8 cellular contexts compared by ENCODE assay signal in genomic region chr21:38769253-38769780, GRCh38. TPM values are rescaled to one million over a fixed set of nuclear protein-coding genes. Genes with fewer than 3 reads are reported as not detected.
DNase-seq lines count a peak whose midpoint lies in the region; ATAC-seq and TF ChIP-seq lines count a peak whose summit lies in the region.
"Had no signal": no experiment of that assay in that cellular context is flagged by ENCODE, and none has a peak within 500 bp of the region (broad histone marks: within the 10 kb centered on the region; RNA-seq: fewer than 3 reads in every experiment).

No MANE protein-coding gene starts in this region.

- peaks cover 0 to 24% (median 0%) of the 10 kb centered on the region in 4 donors for H3K4me1 ChIP-seq in Peyer's patch
- H3K4me1 ChIP-seq: parathyroid adenoma had no signal

- no peak overlapping the region for H3K4me3 Mint-ChIP-seq in chondrocyte (ENCODE audit: unreplicated experiment)

- H3K27ac ChIP-seq in Peyer's patch, result peak overlapping the region in 3 of 4 donors; percentile 73 to 83 (median 81)
- H3K27ac ChIP-seq: parathyroid adenoma had no signal

- H3K36me3 ChIP-seq in Peyer's patch, result no peaks in the 10 kb centered on the region

- no peak overlapping the region for H3K4me3 ChIP-seq in Peyer's patch
- no peak overlapping the region for H3K4me3 ChIP-seq in skeletal muscle cell (ENCODE audit: low read depth, low read length)

- H3K9me3 ChIP-seq in Peyer's patch, result no peaks in the 10 kb centered on the region

- no peak for ATAC-seq in HG02623 (IDR thresholded peaks at IDR 0.05; ENCODE audit: unreplicated experiment)

- H3K27me3 ChIP-seq in Peyer's patch, result no peaks in the 10 kb centered on the region

- TF ChIP-seq CTCF in Peyer's patch (IDR thresholded peaks at IDR 0.05) (no peak), chondrocyte (IDR thresholded peaks at IDR 0.05) (no peak)

- H3K9me3 Mint-ChIP-seq in chondrocyte (ENCODE audit: low read depth), result peaks cover 8% of the 10 kb centered on the region

- H3K4me1 Mint-ChIP-seq in chondrocyte (ENCODE audit: low read depth), result peaks cover 44% of the 10 kb centered on the region

- DNase-seq in EH (ENCODE audit: low read depth), result peak; percentile 91
- DNase-seq in Peyer's patch, result no peak
- no peak for DNase-seq in chondrocyte (ENCODE audit: low spot score)
- peak; percentile 79 for DNase-seq in skeletal muscle cell (ENCODE audit: low read depth)
- no peak for DNase-seq in cerebellar cortex (ENCODE audit: low spot score)
- DNase-seq in ecto neural progenitor cell (ENCODE audit: low spot score), result no peak

- peak overlapping the region; percentile 93 for H3K27ac Mint-ChIP-seq in chondrocyte (ENCODE audit: unreplicated experiment)

- H3K36me3 Mint-ChIP-seq in chondrocyte (ENCODE audit: low read depth), result peaks cover 2% of the 10 kb centered on the region

- TF ChIP-seq POLR2A in Peyer's patch (IDR thresholded peaks at IDR 0.05), result no peak

- no peaks in the 10 kb centered on the region for H3K27me3 Mint-ChIP-seq in chondrocyte (ENCODE audit: low read depth)

RNA-seq across cellular contexts. Expression of gene ETS2, which starts 36.4 kb away (rescaled TPM):
- total RNA-seq in Peyer's patch, result 100 to 1,000 TPM; 127 to 186 (median 147) TPM
- total RNA-seq in chondrocyte, result 12.0 to 14.2 TPM (median 13.6 TPM) in 3 replicates

Comparison
In these comparisons a context has a peak if more than half of its experiments do, and no peak if none do; other contexts are left out.
1. DNase-seq: peak in EH (single experiment) and skeletal muscle cell (single experiment); none in Peyer's patch (0 of 3), chondrocyte (single experiment), cerebellar cortex (single experiment) and ecto neural progenitor cell (single experiment).